In the genomic region with DNA sequence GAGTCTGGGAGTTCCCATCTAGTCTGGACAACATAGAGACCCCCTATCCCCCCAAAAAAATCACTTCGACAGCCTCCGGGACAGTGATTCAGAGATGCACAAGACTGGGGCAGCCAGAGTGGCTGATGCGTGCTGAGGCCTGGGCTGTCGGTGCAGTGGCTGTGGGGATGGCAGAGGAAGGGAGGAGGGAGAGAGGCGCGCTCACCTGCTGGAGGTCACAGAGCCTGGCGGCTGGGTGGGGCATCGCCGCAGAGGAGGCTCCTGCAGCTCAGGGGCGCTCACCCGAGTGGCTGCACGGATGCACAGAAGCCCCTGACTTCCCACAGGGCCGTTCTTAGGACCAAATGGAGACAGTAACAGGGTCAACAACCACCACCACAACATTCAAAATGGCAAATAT, we compare ENCODE assay signal across 16 cellular contexts.
"Had no signal": no experiment of that assay in that cellular context is flagged by ENCODE, and none has a peak within 500 bp of the region (broad histone marks: within the 10 kb centered on the region; RNA-seq: fewer than 3 reads in every experiment).

No MANE protein-coding gene starts in this region.

- H3K36me3 ChIP-seq: ovary, right atrium auricular region had no signal

- H3K27ac ChIP-seq: heart left ventricle, ovary, right atrium auricular region, tibial artery had no signal

- ATAC-seq: left lobe of liver; mucosa of descending colon; naive thymus-derived CD8-positive, alpha-beta T cell; stimulated activated effector memory CD8-positive, alpha-beta T cell treated with anti-CD3 and anti-CD28 coated beads, Interleukin-12 subunit alpha, Interleukin-12 subunit beta, amount 100 ng/mL, for 72 hours; stimulated activated naive CD8-positive, alpha-beta T cell treated with anti-CD3 and anti-CD28 coated beads, Interleukin-15, Interleukin-2, amounts not matched to agents 100 U/mL and 50 U/mL, for 24 hours had no signal

- H3K27me3 ChIP-seq: heart left ventricle, ovary, right atrium auricular region, tibial artery had no signal

- H3K4me1 ChIP-seq: heart left ventricle, right atrium auricular region, tibial artery had no signal

- H3K9me3 ChIP-seq: heart left ventricle, mucosa of descending colon, ovary, right atrium auricular region, tibial artery had no signal

- DNase-seq: effector memory CD4-positive, alpha-beta T cell; heart left ventricle; hippocampal formation; islet precursor cell; mammary epithelial cell; mucosa of descending colon; naive thymus-derived CD8-positive, alpha-beta T cell; ovary; small intestine; stimulated activated CD4-positive, alpha-beta T cell treated with anti-CD3 and anti-CD28 coated beads, Interleukin-12 subunit alpha, Interleukin-12 subunit beta, amount 100 ng/mL, for 4 hours; stimulated activated CD4-positive, alpha-beta T cell treated with anti-CD3 and anti-CD28 coated beads, Interleukin-2, amount 100 ng/mL, for 48 hours; stimulated activated naive CD8-positive, alpha-beta T cell treated with anti-CD3 and anti-CD28 coated beads, Interleukin-15, Interleukin-2, amounts not matched to agents 100 U/mL and 50 U/mL, for 24 hours; tibial artery had no signal

- H3K4me3 Mint-ChIP-seq: naive thymus-derived CD8-positive, alpha-beta T cell; stimulated activated effector memory CD8-positive, alpha-beta T cell treated with anti-CD3 and anti-CD28 coated beads, Interleukin-12 subunit alpha, Interleukin-12 subunit beta, amount 100 ng/mL, for 72 hours had no signal

- H3K27ac Mint-ChIP-seq: naive thymus-derived CD8-positive, alpha-beta T cell; stimulated activated effector memory CD8-positive, alpha-beta T cell treated with anti-CD3 and anti-CD28 coated beads, Interleukin-12 subunit alpha, Interleukin-12 subunit beta, amount 100 ng/mL, for 72 hours had no signal

- H3K36me3 Mint-ChIP-seq: stimulated activated effector memory CD8-positive, alpha-beta T cell treated with anti-CD3 and anti-CD28 coated beads, Interleukin-12 subunit alpha, Interleukin-12 subunit beta, amount 100 ng/mL, for 72 hours had no signal

- H3K4me3 ChIP-seq: heart left ventricle, mucosa of descending colon, ovary, right atrium auricular region, tibial artery had no signal
